In genomic region chr16:6218855-6219254, GRCh38 we compare ENCODE assay signal across 23 cellular contexts.
A peak's percentile ranks its signal among the peaks of the same experiment; 100 is the strongest.
DNase-seq lines count a peak whose midpoint lies in the region; ATAC-seq, FAIRE-seq and TF ChIP-seq lines count a peak whose summit lies in the region.
"Had no signal": no experiment of that assay in that cellular context is flagged by ENCODE, and none has a peak within 500 bp of the region (broad histone marks: within the 10 kb centered on the region; RNA-seq: fewer than 3 reads in every experiment).

No MANE protein-coding gene starts in this region.

- H3K4me3 ChIP-seq in colonic mucosa (no peak overlapping the region), small intestine (ENCODE audit: low read depth in 1 of 2, low read length in 2 of 2) (no peak overlapping the region), brain microvascular endothelial cell (ENCODE audit: low read depth, low read length) (no peak overlapping the region)
- H3K4me3 ChIP-seq: A549; BLaER1 treated with 17β-estradiol and CSF1 and Interleukin-3, amounts not matched to agents 10 nM and 100 nM; GM12878 had no signal

- in situ Hi-C loops in brain microvascular endothelial cell (cut with HindIII; ENCODE audit: low pct_ligation_motif_present, low sequenced_read_pairs): no loop called here

- ATAC-seq in left colon: peak; percentile 97
- ATAC-seq: A549; CD8-positive, alpha-beta T cell; GM12878 had no signal

- WGBS in small intestine, 3 donors: 8 to 32% (median 20%) methylated on average over 3 of the region's 3 CpGs

- H3K9ac ChIP-seq in colonic mucosa (ENCODE audit: low read depth in 2 of 2, low read length in 2 of 2): no peak overlapping the region
- H3K9ac ChIP-seq: BLaER1 treated with 17β-estradiol and CSF1 and Interleukin-3, amounts not matched to agents 10 nM and 100 nM had no signal

- H3K27ac ChIP-seq in colonic mucosa: no peak overlapping the region
- H3K27ac ChIP-seq in small intestine (ENCODE audit: low read depth in 1 of 2, low read length in 1 of 2): peak overlapping the region in 1 of 2 donors; percentile 8
- no peak overlapping the region for H3K27ac ChIP-seq in brain microvascular endothelial cell
- H3K27ac ChIP-seq: 22Rv1; A549; BLaER1 treated with 17β-estradiol and CSF1 and Interleukin-3, amounts not matched to agents 10 nM and 100 nM; C4-2B had no signal

- DNase-seq in colonic mucosa (peak; percentile 33), left colon (no peak), small intestine (peak; percentile 89), NCI-H526 treated with DMSO at 0.1 percent for 48 hours (lab: John Stamatoyannopoulos, UW) (no peak), brain microvascular endothelial cell (no peak)
- no peak for DNase-seq in central memory CD4-positive, alpha-beta T cell
- DNase-seq: AML-193; Caco-2; Calu3; CD4-positive, alpha-beta T cell; CD8-positive, alpha-beta T cell; DMS79; DND-41; EL; GDM1 had no signal

- TF ChIP-seq CTCF in colonic mucosa (IDR thresholded peaks at IDR 0.05) (no peak), brain microvascular endothelial cell (IDR thresholded peaks at IDR 0.05; ENCODE audit: low read depth, low read length, missing control alignments) (no peak)

- intact Hi-C loops in colonic mucosa (cut with DNase I): no loop called here
- intact Hi-C loops in left colon (cut with DNase I, micrococcal nuclease): no loop called here

- H3K4me1 ChIP-seq in colonic mucosa: peaks cover 5% of the 10 kb centered on the region
- H3K4me1 ChIP-seq in small intestine (ENCODE audit: control insufficient read depth in 2 of 2, insufficient read depth in 1 of 2, low read depth in 1 of 2, low read length in 1 of 2): peaks cover 0 to 2% of the 10 kb centered on the region in 2 donors
- H3K4me1 ChIP-seq: A549; BLaER1 treated with 17β-estradiol and CSF1 and Interleukin-3, amounts not matched to agents 10 nM and 100 nM; Caco-2 had no signal

- H3K9me3 ChIP-seq in colonic mucosa (no peaks in the 10 kb centered on the region), small intestine (ENCODE audit: control insufficient read depth, low read depth) (no peaks in the 10 kb centered on the region)
- H3K9me3 ChIP-seq: A549; BLaER1 treated with 17β-estradiol and CSF1 and Interleukin-3, amounts not matched to agents 10 nM and 100 nM; Caco-2 had no signal

- FAIRE-seq in small intestine (lab: Jason Lieb, UNC): peak; percentile 26
- FAIRE-seq: A549, D721Med, GM12878, GM12892, GM18507 had no signal

- no peaks in the 10 kb centered on the region for H3K27me3 ChIP-seq in colonic mucosa
- no peaks in the 10 kb centered on the region for H3K27me3 ChIP-seq in small intestine (ENCODE audit: control insufficient read depth in 2 of 2, insufficient read depth in 2 of 2, low read length in 2 of 2)
- H3K27me3 ChIP-seq in brain microvascular endothelial cell (replicated peaks): no peaks in the 10 kb centered on the region

- no peaks in the 10 kb centered on the region for H3K36me3 ChIP-seq in colonic mucosa
- no peaks in the 10 kb centered on the region for H3K36me3 ChIP-seq in small intestine (ENCODE audit: control insufficient read depth in 2 of 2, insufficient read depth in 2 of 2, low read length in 2 of 2)
- H3K36me3 ChIP-seq in brain microvascular endothelial cell (replicated peaks): no peaks in the 10 kb centered on the region
- H3K36me3 ChIP-seq: BLaER1 treated with 17β-estradiol and CSF1 and Interleukin-3, amounts not matched to agents 10 nM and 100 nM had no signal

Comparison
In these comparisons a context has a peak if more than half of its experiments do, and no peak if none do; other contexts are left out.
1. DNase-seq: peak in colonic mucosa (single experiment) and small intestine (single experiment); none in left colon (0 of 2), NCI-H526 treated with DMSO at 0.1 percent for 48 hours (single experiment), central memory CD4-positive, alpha-beta T cell (single experiment) and brain microvascular endothelial cell (single experiment).